Comparison of ENCODE assay signal across 8 cellular contexts in the genomic region with DNA sequence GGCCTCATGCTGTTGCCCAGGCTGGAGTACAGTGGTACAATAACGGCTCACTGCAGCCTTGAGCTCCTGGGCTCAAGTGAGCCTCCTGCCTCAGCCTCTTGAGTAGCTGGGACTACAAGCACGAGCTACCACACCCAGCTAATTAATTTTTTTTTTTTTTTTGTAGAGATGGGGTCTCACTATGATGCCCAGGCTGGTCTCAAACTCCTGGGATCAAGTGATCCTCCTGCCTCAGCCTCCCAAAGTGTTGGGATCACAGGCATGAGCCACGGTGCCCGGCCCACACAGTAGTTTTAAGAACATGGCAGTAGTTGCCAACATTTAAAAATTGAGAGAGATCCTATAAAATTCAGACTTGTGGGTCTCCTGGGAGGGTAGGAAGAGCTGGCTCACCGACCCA.
DNase-seq lines count a peak whose midpoint lies in the region; ATAC-seq and TF ChIP-seq lines count a peak whose summit lies in the region.
"Not testable (repeated sequence)": the region's sequence is repeated elsewhere in the genome, so short reads cannot be mapped to it uniquely, and the experiment has no call there.

No MANE protein-coding gene starts in this region.

- H3K36me3 ChIP-seq in BLaER1 treated with 17β-estradiol and CSF1 and Interleukin-3, amounts not matched to agents 10 nM and 100 nM, result peaks cover 22 to 96% (median 82%) of the 10 kb centered on the region in 11 experiments
- H3K36me3 ChIP-seq in ascending aorta (peaks cover 71 to 76% of the 10 kb centered on the region in 2 donors), esophagus squamous epithelium (peaks cover 12 to 100% (median 48%) of the 10 kb centered on the region in 3 donors), right atrium auricular region (peaks cover 72% of the 10 kb centered on the region), gastrocnemius medialis (peaks cover 0 to 63% of the 10 kb centered on the region in 2 donors), suprapubic skin (peaks cover 69% of the 10 kb centered on the region), upper lobe of right lung (peaks cover 61% of the 10 kb centered on the region)

- TF ChIP-seq EP300 in suprapubic skin (IDR thresholded peaks at IDR 0.05), result not testable (repeated sequence)

- TF ChIP-seq POLR2A in esophagus squamous epithelium (IDR thresholded peaks at IDR 0.05); gastrocnemius medialis (IDR thresholded peaks at IDR 0.05); suprapubic skin (IDR thresholded peaks at IDR 0.05): not testable (repeated sequence)

- not testable (repeated sequence) for TF ChIP-seq CTCF in ascending aorta (IDR thresholded peaks at IDR 0.05); esophagus squamous epithelium (IDR thresholded peaks at IDR 0.05); right atrium auricular region (IDR thresholded peaks at IDR 0.05); mesothelial cell of epicardium (IDR thresholded peaks at IDR 0.05; ENCODE audit: unreplicated experiment); gastrocnemius medialis (IDR thresholded peaks at IDR 0.05 in 4 of 5, conservative IDR thresholded peaks at IDR 0.05 in 1 of 5); suprapubic skin (IDR thresholded peaks at IDR 0.05); upper lobe of right lung (IDR thresholded peaks at IDR 0.05)

- peak overlapping the region; percentile 39 for H3K27ac Mint-ChIP-seq in mesothelial cell of epicardium

- WGBS in esophagus squamous epithelium, 2 donors, result 81 to 90% methylated on average over 5 of the region's 5 CpGs
- 82% methylated on average over 5 of the region's 5 CpGs for WGBS in suprapubic skin

- peak overlapping the region; percentile 75 to 96 (median 90) for H3K9ac ChIP-seq in BLaER1 treated with 17β-estradiol and CSF1 and Interleukin-3, amounts not matched to agents 10 nM and 100 nM

- H3K4me2 ChIP-seq in BLaER1 treated with 17β-estradiol and CSF1 and Interleukin-3, amounts not matched to agents 10 nM and 100 nM, result peak overlapping the region; percentile 85 to 100 (median 95)

- intact Hi-C loops in ascending aorta (cut with DNase I); esophagus squamous epithelium (cut with DNase I); gastrocnemius medialis (cut with DNase I; ENCODE audit: low total_unique reads); upper lobe of right lung (cut with DNase I): not testable (repeated sequence)

- not testable (repeated sequence) for H3K27me3 Mint-ChIP-seq in mesothelial cell of epicardium (ENCODE audit: low read depth)

- not testable (repeated sequence) for ATAC-seq in gastrocnemius medialis, upper lobe of right lung

- H3K9me3 ChIP-seq in BLaER1 treated with 17β-estradiol and CSF1 and Interleukin-3, amounts not matched to agents 10 nM and 100 nM (replicated peaks in 1 of 11); ascending aorta; esophagus squamous epithelium; right atrium auricular region; gastrocnemius medialis; suprapubic skin; upper lobe of right lung: not testable (repeated sequence)

- H3K4me3 Mint-ChIP-seq in mesothelial cell of epicardium, result not testable (repeated sequence)

- H3K4me1 ChIP-seq in BLaER1 treated with 17β-estradiol and CSF1 and Interleukin-3, amounts not matched to agents 10 nM and 100 nM, result peaks cover 43 to 100% (median 97%) of the 10 kb centered on the region in 10 experiments
- peaks cover 25 to 69% of the 10 kb centered on the region in 2 donors for H3K4me1 ChIP-seq in ascending aorta
- H3K4me1 ChIP-seq in esophagus squamous epithelium, result peaks cover 7 to 31% (median 18%) of the 10 kb centered on the region in 3 donors
- peaks cover 0 to 41% of the 10 kb centered on the region in 2 donors for H3K4me1 ChIP-seq in right atrium auricular region
- peaks cover 28 to 32% of the 10 kb centered on the region in 2 donors for H3K4me1 ChIP-seq in gastrocnemius medialis
- peaks cover 20% of the 10 kb centered on the region for H3K4me1 ChIP-seq in suprapubic skin
- not testable (repeated sequence) for H3K4me1 ChIP-seq in upper lobe of right lung

- not testable (repeated sequence) for H3K36me3 Mint-ChIP-seq in mesothelial cell of epicardium

- DNase-seq in ascending aorta (ENCODE audit: low spot score in 2 of 2); esophagus squamous epithelium (lab: John Stamatoyannopoulos, UW); right atrium auricular region (ENCODE audit: low spot score); mesothelial cell of epicardium (ENCODE audit: low spot score in 2 of 2, unreplicated experiment in 2 of 2); gastrocnemius medialis; suprapubic skin (ENCODE audit: low spot score in 2 of 2); upper lobe of right lung: not testable (repeated sequence)

- in situ Hi-C loops in gastrocnemius medialis (cut with MboI; ENCODE audit: low sequenced_read_pairs in 4 of 4), result not testable (repeated sequence)

- not testable (repeated sequence) for H3K27me3 ChIP-seq in BLaER1 treated with 17β-estradiol and CSF1 and Interleukin-3, amounts not matched to agents 10 nM and 100 nM; ascending aorta; esophagus squamous epithelium; right atrium auricular region; gastrocnemius medialis; suprapubic skin; upper lobe of right lung

- peak overlapping the region; percentile 94 to 100 (median 98) for H3K27ac ChIP-seq in BLaER1 treated with 17β-estradiol and CSF1 and Interleukin-3, amounts not matched to agents 10 nM and 100 nM
- H3K27ac ChIP-seq in ascending aorta (peak overlapping the region; percentile 91 to 97), esophagus squamous epithelium (peak overlapping the region; percentile 44 to 88 (median 74)), right atrium auricular region (peak overlapping the region; percentile 66 to 83), gastrocnemius medialis (peak overlapping the region; percentile 87 to 97 (median 92)), suprapubic skin (peak overlapping the region; percentile 69), upper lobe of right lung (peak overlapping the region; percentile 63)

- peak overlapping the region in 2 of 10 experiments; percentile 6 to 9; a peak in 3 of 20 replicates for H3K4me3 ChIP-seq in BLaER1 treated with 17β-estradiol and CSF1 and Interleukin-3, amounts not matched to agents 10 nM and 100 nM
- not testable (repeated sequence) for H3K4me3 ChIP-seq in ascending aorta, esophagus squamous epithelium, right atrium auricular region, gastrocnemius medialis, suprapubic skin, upper lobe of right lung

- not testable (repeated sequence) for H3K4me1 Mint-ChIP-seq in mesothelial cell of epicardium

- not testable (repeated sequence) for H3K9me3 Mint-ChIP-seq in mesothelial cell of epicardium

- peaks cover 0 to 21% (median 0%) of the 10 kb centered on the region in 11 experiments; a peak in 4 of 22 replicates for H4K20me1 ChIP-seq in BLaER1 treated with 17β-estradiol and CSF1 and Interleukin-3, amounts not matched to agents 10 nM and 100 nM
